Comparison of ENCODE assay signal across 10 cellular contexts in genomic region chr4:39446483-39446841, GRCh38. TPM values are rescaled to one million over a fixed set of nuclear protein-coding genes. Genes with fewer than 3 reads are reported as not detected.
DNase-seq lines count a peak whose midpoint lies in the region; ATAC-seq and TF ChIP-seq lines count a peak whose summit lies in the region.
"Had no signal": no experiment of that assay in that cellular context is flagged by ENCODE, and none has a peak within 500 bp of the region (broad histone marks: within the 10 kb centered on the region; RNA-seq: fewer than 3 reads in every experiment).

No MANE protein-coding gene starts in this region.

- H3K9me3 ChIP-seq in GM23248 (ENCODE audit: low read depth) (no peaks in the 10 kb centered on the region), skeletal muscle tissue (ENCODE audit: control insufficient read depth in 3 of 3, low read length in 3 of 3) (no peaks in the 10 kb centered on the region), neural progenitor cell (ENCODE audit: low read depth) (no peaks in the 10 kb centered on the region)

- WGBS in GM23248 (ENCODE audit: low coverage in 1 of 2, low lambda C conversion rate in 2 of 2, missing lambda C conversion rate in 2 of 2), 2 experiments = 87 to 89% methylated on average over 20 of the region's 20 CpGs

- H3K27ac Mint-ChIP-seq in neural progenitor cell = no peak overlapping the region

- no peak overlapping the region for H3K27ac ChIP-seq in GM23248
- H3K27ac ChIP-seq in skeletal muscle tissue (ENCODE audit: low read depth, low read length) = no peak overlapping the region
- no peak overlapping the region for H3K27ac ChIP-seq in neural progenitor cell

- H3K9me2 ChIP-seq in GM23248 (ENCODE audit: insufficient read depth) = no peaks in the 10 kb centered on the region

- no peak overlapping the region for H3K4me3 Mint-ChIP-seq in neural progenitor cell

- H3K9me3 Mint-ChIP-seq in neural progenitor cell = no peaks in the 10 kb centered on the region

- H3K9ac ChIP-seq in GM23248 = 0 out of 2 replicates have a peak overlapping the region, but pooled peaks have one; percentile 22
- peak overlapping the region in 1 of 3 donors; percentile 79 for H3K9ac ChIP-seq in skeletal muscle tissue (ENCODE audit: low read depth in 1 of 3, low read length in 3 of 3)
- no peak overlapping the region for H3K9ac ChIP-seq in neural progenitor cell

- H3K4me3 ChIP-seq in GM23248 (no peak overlapping the region), astrocyte of the cerebellum (ENCODE audit: low read depth, low read length) (peak overlapping the region; percentile 33), iPS-11a (ENCODE audit: low read depth, low read length) (peak overlapping the region; percentile 60), skeletal muscle tissue (ENCODE audit: low read length in 3 of 3) (peak overlapping the region; percentile 38 to 71 (median 49)), neural progenitor cell (no peak overlapping the region)

- TF ChIP-seq CTCF in astrocyte of the cerebellum (IDR thresholded peaks at IDR 0.05; ENCODE audit: low read depth, low read length, missing control alignments) (no peak), neural progenitor cell (IDR thresholded peaks at IDR 0.05) (no peak), GM13976 (IDR thresholded peaks at IDR 0.05; ENCODE audit: borderline replicate concordance, control extremely low read depth, extremely low read depth, insufficient read depth, missing control alignments) (no peak)

- H3K27me3 Mint-ChIP-seq in neural progenitor cell (ENCODE audit: insufficient read depth, low read depth) = peaks cover 4% of the 10 kb centered on the region

- H3K27me3 ChIP-seq in GM23248 (replicated peaks; ENCODE audit: insufficient read depth) = no peaks in the 10 kb centered on the region
- no peaks in the 10 kb centered on the region for H3K27me3 ChIP-seq in skeletal muscle tissue (ENCODE audit: control insufficient read depth in 3 of 3, insufficient read depth in 3 of 3, low read length in 3 of 3)
- no peaks in the 10 kb centered on the region for H3K27me3 ChIP-seq in neural progenitor cell

- in situ Hi-C loops in GM23248 (cut with MboI) = no loop called here
- in situ Hi-C loops in astrocyte of the cerebellum (cut with HindIII; ENCODE audit: low sequenced_read_pairs) = no loop called here
- in situ Hi-C loops in GM13976 (cut with MboI; ENCODE audit: low sequenced_read_pairs, unreplicated experiment) = loop anchor here (10.0 kb wide), 1 partner anchor 542 kb away; no protein-coding TSS in a partner anchor

- peak overlapping the region; percentile 46 for H2AFZ ChIP-seq in GM23248
- H2AFZ ChIP-seq in neural progenitor cell (replicated peaks) = no peak overlapping the region

- DNase-seq in GM23248 = no peak
- DNase-seq in astrocyte of the cerebellum (ENCODE audit: low read depth) = no peak
- no peak for DNase-seq in NCI-H146 treated with DMSO at 0.1 percent for 48 hours (lab: John Stamatoyannopoulos, UW; ENCODE audit: unreplicated experiment)
- DNase-seq in neural progenitor cell (ENCODE audit: low spot score) = no peak
- no peak for DNase-seq in GM13976 (ENCODE audit: low spot score)
- DNase-seq: GOT3, OCI-M1 had no signal

- H3K79me2 ChIP-seq in GM23248 (ENCODE audit: insufficient read depth) = no peaks in the 10 kb centered on the region
- H3K79me2 ChIP-seq in neural progenitor cell (ENCODE audit: low read depth) = no peaks in the 10 kb centered on the region

- H4K20me1 ChIP-seq in GM23248 (ENCODE audit: insufficient read depth) (no peaks in the 10 kb centered on the region), neural progenitor cell (ENCODE audit: low read depth) (peaks cover 7% of the 10 kb centered on the region)

- H3K36me3 ChIP-seq in GM23248 (ENCODE audit: low read depth) = peaks cover 16% of the 10 kb centered on the region
- peaks cover 0 to 8% (median 0%) of the 10 kb centered on the region in 3 donors for H3K36me3 ChIP-seq in skeletal muscle tissue (ENCODE audit: control insufficient read depth in 3 of 3, insufficient read depth in 3 of 3, low read length in 3 of 3)
- H3K36me3 ChIP-seq in neural progenitor cell = peaks cover 4% of the 10 kb centered on the region

- no peaks in the 10 kb centered on the region for H3K4me1 Mint-ChIP-seq in neural progenitor cell

- no peak for ATAC-seq in GM18868 (IDR thresholded peaks at IDR 0.05; ENCODE audit: unreplicated experiment)

- H3K4me1 ChIP-seq in GM23248 (ENCODE audit: insufficient read depth) (peaks cover 7% of the 10 kb centered on the region), skeletal muscle tissue (ENCODE audit: control insufficient read depth in 3 of 3, insufficient read depth in 3 of 3, low read length in 3 of 3) (peaks cover 4 to 11% (median 4%) of the 10 kb centered on the region in 3 donors), neural progenitor cell (no peaks in the 10 kb centered on the region)

- peaks cover 4% of the 10 kb centered on the region for H3K36me3 Mint-ChIP-seq in neural progenitor cell

- H3K4me2 ChIP-seq in GM23248 (ENCODE audit: unreplicated experiment) (no peak overlapping the region), neural progenitor cell (no peak overlapping the region)

- peaks cover 56% of the 10 kb centered on the region for H3F3A ChIP-seq in GM23248 (ENCODE audit: insufficient read depth)
- H3F3A ChIP-seq in neural progenitor cell (ENCODE audit: low read depth) = peaks cover 40% of the 10 kb centered on the region

RNA-seq across cellular contexts. Expression of gene RPL9, which starts 12.3 kb away (rescaled TPM):
- 3,138 and 3,826 TPM in 2 replicates for total RNA-seq in GM23248 (2014; rRNA removed; shearing (Covaris generic))
- 588 and 627 TPM in 2 replicates for polyA plus RNA-seq in GM23248 (2016; fragmentation: Nextera tagmentation; extraction: Ambion mirVana)
- total RNA-seq in skeletal muscle tissue = 5,741 TPM
- 4,656 and 6,671 TPM in 2 replicates for total RNA-seq in neural progenitor cell (ENCODE audit: low replicate concordance)

RNA-seq across cellular contexts. Expression of gene LIAS, which starts 12.4 kb away (rescaled TPM):
- 5.7 and 15.7 TPM in 2 replicates for total RNA-seq in GM23248 (2014; rRNA removed; shearing (Covaris generic))
- 5.6 and 6.8 TPM in 2 replicates for polyA plus RNA-seq in GM23248 (2016; fragmentation: Nextera tagmentation; extraction: Ambion mirVana)
- total RNA-seq in skeletal muscle tissue (18.8 TPM), neural progenitor cell (ENCODE audit: low replicate concordance) (20.5 and 30.5 TPM in 2 replicates)

RNA-seq across cellular contexts. Expression of gene KLB, which starts 39.7 kb away (rescaled TPM):
- total RNA-seq in GM23248 (2014; rRNA removed; shearing (Covaris generic)) = not detected in 2 replicates
- not detected in 2 replicates for polyA plus RNA-seq in GM23248 (2016; fragmentation: Nextera tagmentation; extraction: Ambion mirVana)
- 1.0 TPM for total RNA-seq in skeletal muscle tissue
- not detected in 2 replicates for total RNA-seq in neural progenitor cell (ENCODE audit: low replicate concordance)

Comparison
In these comparisons a context has a peak if more than half of its experiments do, and no peak if none do; other contexts are left out.
1. H3K4me3 ChIP-seq: peak in astrocyte of the cerebellum (single experiment), iPS-11a (single experiment) and skeletal muscle tissue (3 of 3); none in GM23248 (single experiment) and neural progenitor cell (single experiment).